In genomic region chr1:116737020-116737854, GRCh38 we compare ENCODE assay signal across 1 cellular context.
TF ChIP-seq lines count a peak whose summit lies in the region.

No MANE protein-coding gene starts in this region.

TF ChIP-seq in endothelial cell of umbilical vein, 7 proteins besides CTCF, POLR2A, EP300 and RAD21 (continued from another document):
- TF ChIP-seq FOS (IDR thresholded peaks at IDR 0.05; ENCODE audit: borderline replicate concordance, insufficient read depth, low read length), result no peak
